ENCODE assay signal across 23 cellular contexts in the genomic region with DNA sequence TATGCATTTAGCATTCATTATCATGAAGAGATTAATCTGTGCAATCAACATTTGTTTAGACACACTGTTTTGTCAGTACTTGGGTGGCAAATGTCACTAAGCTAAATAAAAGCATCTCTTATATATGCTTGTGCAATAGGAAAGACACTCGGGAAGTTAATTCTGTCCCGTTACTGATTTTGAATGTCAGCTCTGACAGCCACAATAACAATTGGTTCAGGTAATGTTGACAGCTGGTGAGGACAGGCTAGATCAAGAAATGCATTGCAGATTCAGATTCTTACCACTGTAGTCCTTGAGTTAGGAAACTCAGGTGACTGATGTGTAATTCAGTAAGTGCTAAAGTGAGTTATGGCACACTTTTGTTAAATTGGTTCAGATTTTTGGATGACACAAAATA.
"Had no signal": no experiment of that assay in that cellular context is flagged by ENCODE, and none has a peak within 500 bp of the region (broad histone marks: within the 10 kb centered on the region; RNA-seq: fewer than 3 reads in every experiment).

No MANE protein-coding gene starts in this region.

- H3K36me3 ChIP-seq: MG63 had no signal

- H3K9me3 ChIP-seq: MG63, SK-N-SH had no signal

- H3K4me3 ChIP-seq: MG63 had no signal

- H3K27me3 ChIP-seq: MG63 had no signal

- DNase-seq: activated CD4-positive, alpha-beta memory T cell treated with anti-CD3 and anti-CD28 coated beads, Interleukin-2, amount 10 ng/mL, durations not matched to agents 7 days and 5 days; activated CD4-positive, alpha-beta T cell treated with anti-CD3 and anti-CD28 coated beads for 36 hours; activated CD4-positive, alpha-beta T cell treated with anti-CD3 and anti-CD28 coated beads, Interleukin-2, amount 50 U/mL, for 1 hour; activated gamma-delta T cell; activated naive CD4-positive, alpha-beta T cell treated with anti-CD3 and anti-CD28 coated beads for 36 hours; activated T-cell treated with anti-CD3 and anti-CD28 coated beads for 4 hours; activated T-cell treated with anti-CD3 and anti-CD28 coated beads, Interleukin-2, amount 50 U/mL, for 48 hours; amygdala; cortex of kidney; MG63; MV-4-11; NCI-H1092 treated with DMSO at 0.1 percent for 48 hours; NCI-H146; NCI-H1930; NCI-H2107; NCI-H510A treated with DMSO at 0.1 percent for 48 hours; RPMI8226; SK-N-SH; T-helper 1 cell had no signal

- ATAC-seq: activated CD4-positive, alpha-beta T cell treated with anti-CD3 and anti-CD28 coated beads for 36 hours; activated T-helper 17 cell treated with anti-CD3 and anti-CD28 coated beads, Interleukin-2, amount 50 U/mL, for 72 hours; Panc1; Right ventricle myocardium inferior had no signal

- H3K27ac ChIP-seq: VCaP had no signal
